18 cellular contexts compared by ENCODE assay signal in genomic region chrX:5458300-5458699, GRCh38.
DNase-seq lines count a peak whose midpoint lies in the region; ATAC-seq and TF ChIP-seq lines count a peak whose summit lies in the region.
"Had no signal": no experiment of that assay in that cellular context is flagged by ENCODE, and none has a peak within 500 bp of the region (broad histone marks: within the 10 kb centered on the region; RNA-seq: fewer than 3 reads in every experiment).

No MANE protein-coding gene starts in this region.

- in situ Hi-C loops in mammary epithelial cell (cut with MboI; ENCODE audit: low sequenced_read_pairs in 2 of 2): no loop called here

- no peaks in the 10 kb centered on the region for H4K20me1 ChIP-seq in mammary epithelial cell (ENCODE audit: insufficient read depth, low read length)
- H4K20me1 ChIP-seq in OCI-LY7 (ENCODE audit: insufficient read depth, low read length): no peaks in the 10 kb centered on the region
- H4K20me1 ChIP-seq in hepatocyte (ENCODE audit: insufficient read depth, poor library complexity, severe bottlenecking): no peaks in the 10 kb centered on the region

- no TSS peak for BruUV-seq in mammary epithelial cell (replicated peaks; lab: Mats Ljungman, UMichigan)
- BruUV-seq in OCI-LY7 (replicated peaks; lab: Mats Ljungman, UMichigan): no TSS peak

- POLR2A ChIA-PET in OCI-LY7 (lab: Charles Lee): no interaction called here
- POLR2A ChIA-PET in naive thymus-derived CD4-positive, alpha-beta T cell (lab: Charles Lee): no interaction called here

- H3K36me3 ChIP-seq in mammary epithelial cell (ENCODE audit: insufficient read depth, low read length) (no peaks in the 10 kb centered on the region), breast epithelium (no peaks in the 10 kb centered on the region), OCI-LY7 (ENCODE audit: insufficient read depth, low read length) (no peaks in the 10 kb centered on the region), hepatocyte (replicated peaks; ENCODE audit: insufficient read depth, low read depth) (no peaks in the 10 kb centered on the region)
- no peaks in the 10 kb centered on the region for H3K36me3 ChIP-seq in naive thymus-derived CD4-positive, alpha-beta T cell (ENCODE audit: control insufficient read depth in 2 of 3, insufficient read depth in 3 of 3, low read length in 3 of 3)
- H3K36me3 ChIP-seq: sigmoid colon, tibial artery had no signal

- no peaks in the 10 kb centered on the region for H3K4me1 Mint-ChIP-seq in naive thymus-derived CD4-positive, alpha-beta T cell
- H3K4me1 Mint-ChIP-seq: immature natural killer cell had no signal

- H3K27me3 Mint-ChIP-seq in naive thymus-derived CD4-positive, alpha-beta T cell: no peaks in the 10 kb centered on the region

- no peaks in the 10 kb centered on the region for H3K36me3 Mint-ChIP-seq in naive thymus-derived CD4-positive, alpha-beta T cell

- dilution Hi-C loops in mammary epithelial cell (cut with HindIII; ENCODE audit: low sequenced_read_pairs): no loop called here

- TF ChIP-seq POLR2A in breast epithelium (IDR thresholded peaks at IDR 0.05): no peak

- H3K4me1 ChIP-seq in mammary epithelial cell (ENCODE audit: insufficient read depth, low read length): no peaks in the 10 kb centered on the region
- H3K4me1 ChIP-seq in breast epithelium: no peaks in the 10 kb centered on the region
- no peaks in the 10 kb centered on the region for H3K4me1 ChIP-seq in OCI-LY7 (ENCODE audit: insufficient read depth, low read length, poor library complexity, severe bottlenecking)
- no peaks in the 10 kb centered on the region for H3K4me1 ChIP-seq in hepatocyte (ENCODE audit: insufficient read depth)
- H3K4me1 ChIP-seq in naive thymus-derived CD4-positive, alpha-beta T cell (ENCODE audit: control insufficient read depth in 2 of 2, insufficient read depth in 2 of 2, low read length in 2 of 2): no peaks in the 10 kb centered on the region
- H3K4me1 ChIP-seq: sigmoid colon, tibial artery had no signal

- no peak overlapping the region for H3K9ac ChIP-seq in mammary epithelial cell (ENCODE audit: insufficient read depth, low read length)

- H3K9me2 ChIP-seq in OCI-LY7 (ENCODE audit: insufficient read depth, low read length) (no peaks in the 10 kb centered on the region), hepatocyte (replicated peaks; ENCODE audit: insufficient read depth) (no peaks in the 10 kb centered on the region)

- peak; percentile 5 to 36 for TF ChIP-seq CTCF in mammary epithelial cell (conservative IDR thresholded peaks at IDR 0.05 in 1 of 2, IDR thresholded peaks at IDR 0.05 in 1 of 2; ENCODE audit: extremely low read depth in 1 of 2, insufficient read depth in 1 of 2, low read depth in 1 of 2, low read length in 2 of 2)
- no peak for TF ChIP-seq CTCF in breast epithelium (IDR thresholded peaks at IDR 0.05)
- TF ChIP-seq CTCF in OCI-LY7 (conservative IDR thresholded peaks at IDR 0.05; ENCODE audit: low read length): peak; percentile 52
- TF ChIP-seq CTCF in hepatocyte (IDR thresholded peaks at IDR 0.05; ENCODE audit: poor library complexity): peak; percentile 34

- CTCF ChIA-PET in mammary epithelial cell (lab: Charles Lee; ENCODE audit: low non-redundant PET): no interaction called here
- CTCF ChIA-PET in OCI-LY7 (lab: Charles Lee; ENCODE audit: unreplicated experiment): no interaction called here
- CTCF ChIA-PET in naive thymus-derived CD4-positive, alpha-beta T cell (lab: Charles Lee): no interaction called here

- H3K4me2 ChIP-seq in mammary epithelial cell (ENCODE audit: insufficient read depth, low read depth, low read length) (no peak overlapping the region), OCI-LY7 (ENCODE audit: low read length) (no peak overlapping the region), hepatocyte (no peak overlapping the region)

- H3K4me3 ChIP-seq in mammary epithelial cell (replicated peaks in 1 of 3; ENCODE audit: insufficient read depth in 1 of 3, low read depth in 2 of 3, low read length in 3 of 3) (no peak overlapping the region), breast epithelium (no peak overlapping the region), OCI-LY7 (ENCODE audit: low read depth, low read length, poor library complexity, severe bottlenecking) (no peak overlapping the region), hepatocyte (no peak overlapping the region)
- no peak overlapping the region for H3K4me3 ChIP-seq in naive thymus-derived CD4-positive, alpha-beta T cell (ENCODE audit: low read length)
- H3K4me3 ChIP-seq: sigmoid colon, tibial artery had no signal

- peaks cover 0 to 16% (median 0%) of the 10 kb centered on the region in 11 donors for H3K9me3 Mint-ChIP-seq in naive thymus-derived CD4-positive, alpha-beta T cell

- DNase-seq in mammary epithelial cell: no peak
- no peak for DNase-seq in breast epithelium (ENCODE audit: low spot score in 2 of 2)
- DNase-seq in OCI-LY7 (ENCODE audit: low spot score): peak; percentile 21
- peak; percentile 16 for DNase-seq in hepatocyte (ENCODE audit: low spot score)
- DNase-seq in naive thymus-derived CD4-positive, alpha-beta T cell: no peak
- DNase-seq in GM19238 (ENCODE audit: insufficient read length, low spot score): no peak
- DNase-seq in NCI-H1105 (lab: John Stamatoyannopoulos, UW): no peak
- DNase-seq in GF-D8 (lab: John Stamatoyannopoulos, UW): no peak
- DNase-seq: activated CD4-positive, alpha-beta T cell treated with anti-CD3 and anti-CD28 coated beads, Interleukin-2, amount 50 U/mL, for 48 hours; immature natural killer cell; KG1; NCI-H187; NCI-H69; occipital lobe; SHP77 treated with DMSO at 0.1 percent for 48 hours; sigmoid colon; stimulated activated CD4-positive, alpha-beta T cell treated with anti-CD3 and anti-CD28 coated beads, Interleukin-4, amount 100 ng/mL, for 1 hour; tibial artery had no signal

- H3K27ac ChIP-seq in mammary epithelial cell (ENCODE audit: insufficient read depth, low read depth, low read length) (no peak overlapping the region), breast epithelium (no peak overlapping the region), OCI-LY7 (ENCODE audit: low read depth, low read length, poor library complexity, severe bottlenecking) (no peak overlapping the region), hepatocyte (no peak overlapping the region)
- no peak overlapping the region for H3K27ac ChIP-seq in naive thymus-derived CD4-positive, alpha-beta T cell (ENCODE audit: low read depth, low read length)
- H3K27ac ChIP-seq: sigmoid colon, tibial artery had no signal

- H3K27me3 ChIP-seq in mammary epithelial cell (ENCODE audit: insufficient read depth, low read length) (no peaks in the 10 kb centered on the region), breast epithelium (peaks cover 0 to 3% of the 10 kb centered on the region in 2 donors), hepatocyte (no peaks in the 10 kb centered on the region)
- H3K27me3 ChIP-seq in naive thymus-derived CD4-positive, alpha-beta T cell (ENCODE audit: control insufficient read depth in 2 of 2, insufficient read depth in 2 of 2, low read length in 2 of 2): no peaks in the 10 kb centered on the region
- H3K27me3 ChIP-seq: sigmoid colon, tibial artery had no signal

- H3K79me2 ChIP-seq in mammary epithelial cell (ENCODE audit: insufficient read depth, low read length): no peaks in the 10 kb centered on the region
- H3K79me2 ChIP-seq in OCI-LY7 (ENCODE audit: insufficient read depth, low read depth, low read length): no peaks in the 10 kb centered on the region
- H3K79me2 ChIP-seq in hepatocyte: no peaks in the 10 kb centered on the region

- intact Hi-C loops in mammary epithelial cell (cut with micrococcal nuclease) (no loop called here), breast epithelium (cut with DNase I; ENCODE audit: low total_unique reads) (no loop called here), OCI-LY7 (cut with micrococcal nuclease; ENCODE audit: unreplicated experiment) (no loop called here)
- intact Hi-C loops in naive thymus-derived CD4-positive, alpha-beta T cell (cut with micrococcal nuclease): no loop called here

- 27% methylated on average over 5 of the region's 5 CpGs for WGBS in mammary epithelial cell (ENCODE audit: low coverage, missing lambda C conversion rate)
- WGBS in hepatocyte (ENCODE audit: low lambda C conversion rate, missing lambda C conversion rate): 68% methylated on average over 5 of the region's 5 CpGs

- H3K4me3 Mint-ChIP-seq in naive thymus-derived CD4-positive, alpha-beta T cell: no peak overlapping the region
- H3K4me3 Mint-ChIP-seq: immature natural killer cell had no signal

- no peak overlapping the region for H3K27ac Mint-ChIP-seq in naive thymus-derived CD4-positive, alpha-beta T cell
- H3K27ac Mint-ChIP-seq: immature natural killer cell had no signal

- no peak for ATAC-seq in naive thymus-derived CD4-positive, alpha-beta T cell

- peaks cover 2% of the 10 kb centered on the region for H3K9me3 ChIP-seq in mammary epithelial cell (replicated peaks; ENCODE audit: insufficient read depth, low read length)
- H3K9me3 ChIP-seq in breast epithelium: no peaks in the 10 kb centered on the region
- no peaks in the 10 kb centered on the region for H3K9me3 ChIP-seq in OCI-LY7 (ENCODE audit: low read length)
- no peaks in the 10 kb centered on the region for H3K9me3 ChIP-seq in hepatocyte (ENCODE audit: low read depth)
- H3K9me3 ChIP-seq in naive thymus-derived CD4-positive, alpha-beta T cell (ENCODE audit: control insufficient read depth in 2 of 3, low read length in 3 of 3): no peaks in the 10 kb centered on the region
- H3K9me3 ChIP-seq: sigmoid colon had no signal

- H2AFZ ChIP-seq in mammary epithelial cell (ENCODE audit: low read depth, low read length): no peak overlapping the region
- no peak overlapping the region for H2AFZ ChIP-seq in OCI-LY7 (ENCODE audit: low read length)
- no peak overlapping the region for H2AFZ ChIP-seq in hepatocyte

Comparison
In these comparisons a context has a peak if more than half of its experiments do, and no peak if none do; other contexts are left out.
1. CTCF ChIP-seq: peak in mammary epithelial cell (2 of 2), OCI-LY7 (single experiment) and hepatocyte (single experiment); none in breast epithelium (0 of 3).
2. DNase-seq: peak in OCI-LY7 (single experiment) and hepatocyte (single experiment); none in mammary epithelial cell (single experiment), breast epithelium (0 of 2), naive thymus-derived CD4-positive, alpha-beta T cell (0 of 9), GM19238 (single experiment), NCI-H1105 (single experiment) and GF-D8 (single experiment).